1 cellular context compared by ENCODE assay signal in the genomic region with DNA sequence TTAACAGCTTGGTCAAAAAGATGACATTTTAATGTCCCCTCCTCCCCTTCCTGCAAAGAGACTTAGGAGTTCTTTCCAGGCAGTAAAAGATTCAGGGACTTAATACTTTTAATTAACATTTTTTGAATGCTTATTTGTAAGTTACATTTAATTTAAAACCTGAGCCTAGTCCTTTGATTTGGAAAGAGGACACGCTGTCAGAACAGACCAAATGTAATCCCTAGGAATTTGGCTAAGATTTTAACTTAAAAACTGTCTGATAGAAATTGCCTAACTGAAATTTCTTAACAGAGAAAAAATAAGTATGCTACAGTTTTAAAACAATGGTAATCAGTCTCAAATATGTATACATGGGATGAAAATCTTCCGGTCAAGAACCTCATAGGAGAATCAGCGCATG.
TF ChIP-seq lines count a peak whose summit lies in the region.

No MANE protein-coding gene starts in this region.

TF ChIP-seq in endothelial cell of umbilical vein, 7 proteins besides CTCF, POLR2A, EP300 and RAD21 (continued from another document):
- no peak for TF ChIP-seq JUN (IDR thresholded peaks at IDR 0.05; ENCODE audit: borderline replicate concordance, insufficient read depth, insufficient read length, low read depth)
TF ChIP-seq in endothelial cell of umbilical vein: peak in this region for 0.
